Comparison of ENCODE assay signal across 8 cellular contexts in genomic region chr6:34243901-34244884, GRCh38. TPM values are rescaled to one million over a fixed set of nuclear protein-coding genes. Genes with fewer than 3 reads are reported as not detected.
DNase-seq lines count a peak whose midpoint lies in the region; ATAC-seq and TF ChIP-seq lines count a peak whose summit lies in the region.

No MANE protein-coding gene starts in this region.

- no peaks in the 10 kb centered on the region for H3K27me3 ChIP-seq in left ventricle myocardium inferior (ENCODE audit: low read depth)

- ATAC-seq in HG02981 (IDR thresholded peaks at IDR 0.05; ENCODE audit: unreplicated experiment) (no peak), HG02884 (IDR thresholded peaks at IDR 0.05; ENCODE audit: unreplicated experiment) (no peak)

- H3K27ac ChIP-seq in left ventricle myocardium inferior (replicated peaks) = peak overlapping the region; percentile 40

- intact Hi-C loops in left ventricle myocardium inferior (cut with micrococcal nuclease) = no loop called here

- H3K9me3 ChIP-seq in left ventricle myocardium inferior (replicated peaks) = no peaks in the 10 kb centered on the region

- no peak for TF ChIP-seq CTCF in left ventricle myocardium inferior (IDR thresholded peaks at IDR 0.05; ENCODE audit: borderline replicate concordance)

- H3K4me3 ChIP-seq in left ventricle myocardium inferior = no peak overlapping the region

- H3K4me1 ChIP-seq in left ventricle myocardium inferior = peaks cover 32% of the 10 kb centered on the region

- peaks cover 15% of the 10 kb centered on the region for H3K36me3 ChIP-seq in left ventricle myocardium inferior

- peak; percentile 87 for DNase-seq in activated effector memory CD4-positive, alpha-beta T cell treated with anti-CD3 and anti-CD28 coated beads, Interleukin-2, amount 50 U/mL, for 16 hours
- no peak for DNase-seq in activated effector memory CD4-positive, alpha-beta T cell treated with Interleukin-2 at 50 U/mL for 16 hours
- DNase-seq in amniotic epithelial cell (ENCODE audit: low read depth) (peak; percentile 91), left ventricle myocardium inferior (no peak)
- DNase-seq in stimulated activated CD4-positive, alpha-beta T cell treated with anti-CD3 and anti-CD28 coated beads, Interleukin-12 subunit alpha, Interleukin-12 subunit beta, amount 100 ng/mL, for 4 hours = peak; percentile 64

TF ChIP-seq in PFSK-1, 5 proteins besides CTCF, POLR2A, EP300 and RAD21:
- TF ChIP-seq FOXP2 (optimal IDR thresholded peaks at IDR 0.05; ENCODE audit: borderline replicate concordance, extremely low read depth, extremely low read length, insufficient read depth) (no peak), POLR2AphosphoS5 (IDR thresholded peaks at IDR 0.05; ENCODE audit: low read depth, low read length) (peak; percentile 45), SIN3A (IDR thresholded peaks at IDR 0.05; ENCODE audit: borderline replicate concordance, insufficient read depth, low read length) (peak; percentile 87; the same call in 1 of the 2 replicates), TAF1 (IDR thresholded peaks at IDR 0.05; ENCODE audit: borderline replicate concordance, insufficient read depth, low read length) (no peak), REST (IDR thresholded peaks at IDR 0.05; ENCODE audit: insufficient read depth in 1 of 2, low read depth in 2 of 2, low read length in 2 of 2) (peak in 1 of 2 experiments; percentile 24; a peak in 1 of 4 replicates)

RNA-seq across cellular contexts. Expression of gene SMIM29, which starts 4.6 kb away (rescaled TPM):
- 56.8 TPM for polyA plus RNA-seq in PFSK-1 (2012; ENCODE audit: insufficient read length, low read depth)
- 27.1 TPM for total RNA-seq in left ventricle myocardium inferior

RNA-seq across cellular contexts. Expression of gene HMGA1, which starts 7.5 kb away (rescaled TPM):
- 1,183 TPM for polyA plus RNA-seq in PFSK-1 (2012; ENCODE audit: insufficient read length, low read depth)
- 46.7 TPM for total RNA-seq in left ventricle myocardium inferior

Comparison
In these comparisons a context has a peak if more than half of its experiments do, and no peak if none do; other contexts are left out.
1. DNase-seq: peak in activated effector memory CD4-positive, alpha-beta T cell treated with anti-CD3 and anti-CD28 coated beads, Interleukin-2, amount 50 U/mL, for 16 hours (single experiment), amniotic epithelial cell (single experiment) and stimulated activated CD4-positive, alpha-beta T cell treated with anti-CD3 and anti-CD28 coated beads, Interleukin-12 subunit alpha, Interleukin-12 subunit beta, amount 100 ng/mL, for 4 hours (single experiment); none in activated effector memory CD4-positive, alpha-beta T cell treated with Interleukin-2 at 50 U/mL for 16 hours (single experiment) and left ventricle myocardium inferior (single experiment).